ENCODE assay signal across 1 cellular context in genomic region chr12:130716918-130717306, GRCh38.
A peak's percentile ranks its signal among the peaks of the same experiment; 100 is the strongest.
TF ChIP-seq lines count a peak whose summit lies in the region.

No MANE protein-coding gene starts in this region.

TF ChIP-seq in GM12878, 131 proteins besides CTCF, POLR2A, EP300 and RAD21:
- no peak for TF ChIP-seq ASH2L (IDR thresholded peaks at IDR 0.05; ENCODE audit: borderline replicate concordance, low read depth)
- no peak for TF ChIP-seq SMARCA5 (IDR thresholded peaks at IDR 0.05)
- TF ChIP-seq RELA (IDR thresholded peaks at IDR 0.05; ENCODE audit: borderline replicate concordance, partially characterized antibody): no peak
- 0 out of 2 replicates have a peak, but pooled peaks have one; percentile 35 for TF ChIP-seq POLR2AphosphoS5 (IDR thresholded peaks at IDR 0.05; ENCODE audit: low read length)
- TF ChIP-seq SMC3 (IDR thresholded peaks at IDR 0.05; ENCODE audit: borderline replicate concordance, low read length): no peak
- TF ChIP-seq ETV6 (conservative IDR thresholded peaks at IDR 0.05 in 1 of 2, IDR thresholded peaks at IDR 0.05 in 1 of 2; ENCODE audit: borderline replicate concordance in 1 of 2, low read depth in 1 of 2): no peak
- TF ChIP-seq KLF5 (IDR thresholded peaks at IDR 0.05; ENCODE audit: partially characterized antibody): no peak
- TF ChIP-seq MEF2B (IDR thresholded peaks at IDR 0.05; ENCODE audit: partially characterized antibody, poor library complexity, severe bottlenecking): peak; percentile 82
- TF ChIP-seq TBL1XR1 (IDR thresholded peaks at IDR 0.05; ENCODE audit: low read depth, low read length): no peak
- TF ChIP-seq RB1 (IDR thresholded peaks at IDR 0.05; ENCODE audit: borderline replicate concordance): no peak
- no peak for TF ChIP-seq YY1 (IDR thresholded peaks at IDR 0.05; ENCODE audit: low read depth, low read length)
- no peak for TF ChIP-seq NR2C1 (IDR thresholded peaks at IDR 0.05)
- no peak for TF ChIP-seq FOXK2 (IDR thresholded peaks at IDR 0.05)
- TF ChIP-seq, protein P1, sequence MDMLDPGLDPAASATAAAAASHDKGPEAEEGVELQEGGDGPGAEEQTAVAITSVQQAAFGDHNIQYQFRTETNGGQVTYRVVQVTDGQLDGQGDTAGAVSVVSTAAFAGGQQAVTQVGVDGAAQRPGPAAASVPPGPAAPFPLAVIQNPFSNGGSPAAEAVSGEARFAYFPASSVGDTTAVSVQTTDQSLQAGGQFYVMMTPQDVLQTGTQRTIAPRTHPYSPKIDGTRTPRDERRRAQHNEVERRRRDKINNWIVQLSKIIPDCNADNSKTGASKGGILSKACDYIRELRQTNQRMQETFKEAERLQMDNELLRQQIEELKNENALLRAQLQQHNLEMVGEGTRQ (IDR thresholded peaks at IDR 0.05; ENCODE audit: borderline replicate concordance, low read depth, low read length): no peak
- TF ChIP-seq IKZF1 (conservative IDR thresholded peaks at IDR 0.05): peak; percentile 35; the same call in 1 of the 2 replicates
- TF ChIP-seq STAT3 (IDR thresholded peaks at IDR 0.05; ENCODE audit: low read depth, low read length): no peak
- TF ChIP-seq USF1 (IDR thresholded peaks at IDR 0.05; ENCODE audit: borderline replicate concordance, extremely low read length, insufficient read depth, low read depth, low read length): no peak
- TF ChIP-seq ATF3 (IDR thresholded peaks at IDR 0.05; ENCODE audit: borderline replicate concordance, extremely low read depth, low read depth, low read length): no peak
- no peak for TF ChIP-seq HSF1 (IDR thresholded peaks at IDR 0.05; ENCODE audit: low read depth, low read length)
- TF ChIP-seq ZNF274 (IDR thresholded peaks at IDR 0.05; ENCODE audit: insufficient read depth, insufficient read length): no peak
- TF ChIP-seq IKZF2 (IDR thresholded peaks at IDR 0.05): no peak; a peak in 1 of 4 replicates
- no peak for TF ChIP-seq BCL11A (IDR thresholded peaks at IDR 0.05; ENCODE audit: low read depth, low read length)
- no peak for TF ChIP-seq MYB (IDR thresholded peaks at IDR 0.05; ENCODE audit: borderline replicate concordance, low read depth, low read length)
- TF ChIP-seq, protein P2, sequence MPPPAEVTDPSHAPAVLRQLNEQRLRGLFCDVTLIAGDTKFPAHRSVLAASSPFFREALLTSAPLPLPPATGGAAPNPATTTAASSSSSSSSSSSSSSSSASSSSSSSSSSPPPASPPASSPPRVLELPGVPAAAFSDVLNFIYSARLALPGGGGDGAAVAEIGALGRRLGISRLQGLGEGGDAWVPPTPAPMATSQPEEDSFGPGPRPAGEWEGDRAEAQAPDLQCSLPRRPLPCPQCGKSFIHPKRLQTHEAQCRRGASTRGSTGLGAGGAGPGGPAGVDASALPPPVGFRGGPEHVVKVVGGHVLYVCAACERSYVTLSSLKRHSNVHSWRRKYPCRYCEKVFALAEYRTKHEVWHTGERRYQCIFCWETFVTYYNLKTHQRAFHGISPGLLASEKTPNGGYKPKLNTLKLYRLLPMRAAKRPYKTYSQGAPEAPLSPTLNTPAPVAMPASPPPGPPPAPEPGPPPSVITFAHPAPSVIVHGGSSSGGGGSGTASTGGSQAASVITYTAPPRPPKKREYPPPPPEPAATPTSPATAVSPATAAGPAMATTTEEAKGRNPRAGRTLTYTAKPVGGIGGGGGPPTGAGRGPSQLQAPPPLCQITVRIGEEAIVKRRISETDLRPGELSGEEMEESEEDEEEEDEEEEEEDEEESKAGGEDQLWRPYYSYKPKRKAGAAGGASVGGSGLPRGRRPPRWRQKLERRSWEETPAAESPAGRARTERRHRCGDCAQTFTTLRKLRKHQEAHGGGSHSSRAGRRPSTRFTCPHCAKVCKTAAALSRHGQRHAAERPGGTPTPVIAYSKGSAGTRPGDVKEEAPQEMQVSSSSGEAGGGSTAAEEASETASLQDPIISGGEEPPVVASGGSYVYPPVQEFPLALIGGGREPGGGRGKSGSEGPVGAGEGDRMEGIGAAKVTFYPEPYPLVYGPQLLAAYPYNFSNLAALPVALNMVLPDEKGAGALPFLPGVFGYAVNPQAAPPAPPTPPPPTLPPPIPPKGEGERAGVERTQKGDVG (CRISPR knock-in tag; IDR thresholded peaks at IDR 0.05): no peak
- TF ChIP-seq RCOR1 (conservative IDR thresholded peaks at IDR 0.05; ENCODE audit: low read depth, low read length): no peak
- TF ChIP-seq TCF7 (IDR thresholded peaks at IDR 0.05; ENCODE audit: borderline replicate concordance): no peak
- TF ChIP-seq CHD1 (IDR thresholded peaks at IDR 0.05; ENCODE audit: low read depth, low read length): no peak
- no peak for TF ChIP-seq HDAC6 (IDR thresholded peaks at IDR 0.05; ENCODE audit: unreplicated experiment)
- TF ChIP-seq BHLHE40 (IDR thresholded peaks at IDR 0.05; ENCODE audit: borderline replicate concordance in 1 of 2, low read depth in 2 of 2, low read length in 1 of 2): 0 out of 4 replicates have a peak, but pooled peaks of 1 of the 2 experiments have one; percentile 23
- TF ChIP-seq, protein P3, sequence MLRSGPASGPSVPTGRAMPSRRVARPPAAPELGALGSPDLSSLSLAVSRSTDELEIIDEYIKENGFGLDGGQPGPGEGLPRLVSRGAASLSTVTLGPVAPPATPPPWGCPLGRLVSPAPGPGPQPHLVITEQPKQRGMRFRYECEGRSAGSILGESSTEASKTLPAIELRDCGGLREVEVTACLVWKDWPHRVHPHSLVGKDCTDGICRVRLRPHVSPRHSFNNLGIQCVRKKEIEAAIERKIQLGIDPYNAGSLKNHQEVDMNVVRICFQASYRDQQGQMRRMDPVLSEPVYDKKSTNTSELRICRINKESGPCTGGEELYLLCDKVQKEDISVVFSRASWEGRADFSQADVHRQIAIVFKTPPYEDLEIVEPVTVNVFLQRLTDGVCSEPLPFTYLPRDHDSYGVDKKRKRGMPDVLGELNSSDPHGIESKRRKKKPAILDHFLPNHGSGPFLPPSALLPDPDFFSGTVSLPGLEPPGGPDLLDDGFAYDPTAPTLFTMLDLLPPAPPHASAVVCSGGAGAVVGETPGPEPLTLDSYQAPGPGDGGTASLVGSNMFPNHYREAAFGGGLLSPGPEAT (IDR thresholded peaks at IDR 0.05; ENCODE audit: low read depth): peak; percentile 27; the same call in 1 of the 2 replicates
- no peak for TF ChIP-seq CHD2 (IDR thresholded peaks at IDR 0.05; ENCODE audit: borderline replicate concordance, low read depth, low read length)
- no peak for TF ChIP-seq ZNF217 (IDR thresholded peaks at IDR 0.05)
